Comparison of ENCODE assay signal across 1 cellular context in genomic region chr15:99997112-99997651, GRCh38.
A peak's percentile ranks its signal among the peaks of the same experiment; 100 is the strongest.
TF ChIP-seq lines count a peak whose summit lies in the region.

No MANE protein-coding gene starts in this region.

TF ChIP-seq in SK-N-SH, 30 proteins besides CTCF, POLR2A, EP300 and RAD21:
- TF ChIP-seq TAF1 (IDR thresholded peaks at IDR 0.05; ENCODE audit: borderline replicate concordance, low read depth, low read length) (no peak), GATA2 (CRISPR knock-in tag; IDR thresholded peaks at IDR 0.05) (peak; percentile 97), FOSL2 (IDR thresholded peaks at IDR 0.05; ENCODE audit: borderline replicate concordance, low read depth) (no peak), NRF1 (IDR thresholded peaks at IDR 0.05; ENCODE audit: low read depth, low read length) (no peak), TCF12 (IDR thresholded peaks at IDR 0.05) (no peak), ZBTB33 (IDR thresholded peaks at IDR 0.05; ENCODE audit: borderline replicate concordance, low read depth) (no peak), YY1 (IDR thresholded peaks at IDR 0.05; ENCODE audit: low read depth) (no peak), NFIC (IDR thresholded peaks at IDR 0.05; ENCODE audit: borderline replicate concordance) (no peak), GABPA (IDR thresholded peaks at IDR 0.05; ENCODE audit: low read depth) (no peak), SMC3 (IDR thresholded peaks at IDR 0.05; ENCODE audit: low read depth, low read length) (no peak), RFX5 (IDR thresholded peaks at IDR 0.05; ENCODE audit: low read length) (no peak), RXRA (IDR thresholded peaks at IDR 0.05; ENCODE audit: borderline replicate concordance, low read depth) (no peak), MAX (IDR thresholded peaks at IDR 0.05; ENCODE audit: low read depth) (no peak), SIN3A (IDR thresholded peaks at IDR 0.05; ENCODE audit: borderline replicate concordance, low read depth, low read length) (no peak), RCOR1 (IDR thresholded peaks at IDR 0.05; ENCODE audit: low read length) (peak; percentile 94), POLR2AphosphoS5 (IDR thresholded peaks at IDR 0.05; ENCODE audit: low read depth, low read length) (no peak), TEAD4 (IDR thresholded peaks at IDR 0.05; ENCODE audit: borderline replicate concordance, insufficient read depth) (no peak), FOXJ3 (CRISPR knock-in tag; IDR thresholded peaks at IDR 0.05) (peak; percentile 78), USF2 (IDR thresholded peaks at IDR 0.05; ENCODE audit: borderline replicate concordance, low read depth, low read length) (no peak), FOXM1 (IDR thresholded peaks at IDR 0.05; ENCODE audit: low read depth) (no peak), REST (IDR thresholded peaks at IDR 0.05; ENCODE audit: low read depth, low read length) (no peak), MEF2A (IDR thresholded peaks at IDR 0.05; ENCODE audit: borderline replicate concordance, low read depth) (no peak), IRF3 (IDR thresholded peaks at IDR 0.05; ENCODE audit: low read depth, low read length) (no peak), ELF1 (IDR thresholded peaks at IDR 0.05) (no peak), MXI1 (IDR thresholded peaks at IDR 0.05; ENCODE audit: low read depth, low read length) (peak; percentile 35; the same call in 1 of the 2 replicates), CHD2 (IDR thresholded peaks at IDR 0.05; ENCODE audit: low read length, partially characterized antibody) (peak; percentile 37), PBX3 (IDR thresholded peaks at IDR 0.05) (no peak), JUND (IDR thresholded peaks at IDR 0.05) (no peak), EZH2phosphoT487 (IDR thresholded peaks at IDR 0.05; ENCODE audit: borderline replicate concordance, low read depth) (no peak), USF1 (IDR thresholded peaks at IDR 0.05; ENCODE audit: borderline replicate concordance, low read depth) (no peak)
